Comparison of ENCODE assay signal across 33 cellular contexts in the genomic region with DNA sequence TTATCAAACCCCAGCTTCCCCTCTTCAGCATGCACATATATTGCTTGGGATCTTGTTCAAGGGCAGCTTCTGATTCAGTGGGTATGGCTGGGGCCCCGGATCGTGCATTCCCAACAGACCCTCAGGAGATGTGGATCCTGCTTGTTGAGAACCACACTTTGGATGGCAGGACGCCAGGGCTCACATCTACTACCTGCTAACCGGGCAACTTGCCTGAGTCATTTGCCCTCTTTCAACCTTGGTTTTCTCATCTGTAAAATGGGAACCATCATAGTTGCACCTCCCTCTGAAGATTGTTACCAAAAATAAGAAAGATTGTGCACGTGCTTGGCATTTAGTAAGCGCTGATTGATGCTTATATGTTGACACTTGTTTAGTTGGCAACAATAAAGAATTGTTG.
"Had no signal": no experiment of that assay in that cellular context is flagged by ENCODE, and none has a peak within 500 bp of the region (broad histone marks: within the 10 kb centered on the region; RNA-seq: fewer than 3 reads in every experiment).

No MANE protein-coding gene starts in this region.

- H3K27me3 ChIP-seq: ascending aorta, body of pancreas, brain microvascular endothelial cell, breast epithelium, cardiac muscle cell had no signal

- DNase-seq: activated effector memory CD4-positive, alpha-beta T cell treated with anti-CD3 and anti-CD28 coated beads, Interleukin-2, amount 50 U/mL, for 16 hours; activated effector memory CD4-positive, alpha-beta T cell treated with Interleukin-2 at 50 U/mL for 16 hours; activated gamma-delta T cell; activated gamma-delta T cell treated with Interleukin-2 at 50 U/mL for 16 hours; activated naive CD4-positive, alpha-beta T cell; activated naive CD4-positive, alpha-beta T cell treated with anti-CD3 and anti-CD28 coated beads for 36 hours; activated naive CD4-positive, alpha-beta T cell treated with anti-CD3 and anti-CD28 coated beads, Interleukin-2, amount 10 ng/mL, durations not matched to agents 7 days and 5 days; activated naive CD4-positive, alpha-beta T cell treated with anti-CD3 and anti-CD28 coated beads, Interleukin-2, amount 50 U/mL, for 16 hours; activated naive CD4-positive, alpha-beta T cell treated with Interleukin-2 at 50 U/mL for 16 hours; activated naive CD8-positive, alpha-beta T cell treated with anti-CD3 and anti-CD28 coated beads for 36 hours; activated naive CD8-positive, alpha-beta T cell treated with anti-CD3 and anti-CD28 coated beads, Interleukin-2, amount 10 ng/mL, durations not matched to agents 7 days and 5 days; activated naive CD8-positive, alpha-beta T cell treated with anti-CD3 and anti-CD28 coated beads, Interleukin-2, amount 50 U/mL, for 24 hours; activated T-cell treated with anti-CD3 and anti-CD28 coated beads, Interleukin-2, amount 50 U/mL, for 24 hours; activated T-cell treated with anti-CD3 and anti-CD28 coated beads, Interleukin-2, amount 50 U/mL, for 4 hours; activated T-cell treated with anti-CD3 and anti-CD28 coated beads, Interleukin-2, amount 50 U/mL, for 48 hours; activated T-cell treated with anti-CD3 and anti-CD28 coated beads, Interleukin-2, amount 50 U/mL, for 72 hours; adrenal gland; amniotic stem cell; amygdala; anterior cingulate cortex; aorta; body of pancreas; brain microvascular endothelial cell; caudate nucleus; central memory CD4-positive, alpha-beta T cell; cerebellar nuclear complex had no signal

- H3K9me3 ChIP-seq: adrenal gland, ascending aorta, body of pancreas, breast epithelium had no signal

- H3K36me3 ChIP-seq: adrenal gland, ascending aorta, brain microvascular endothelial cell, breast epithelium, cardiac muscle cell had no signal

- H3K27ac ChIP-seq: adrenal gland, ascending aorta, body of pancreas, brain microvascular endothelial cell, breast epithelium, cardiac muscle cell had no signal

- ATAC-seq: activated naive CD4-positive, alpha-beta T cell treated with anti-CD3 and anti-CD28 coated beads, Interleukin-2, amount 50 U/mL, for 72 hours; activated naive CD8-positive, alpha-beta T cell treated with anti-CD3 and anti-CD28 coated beads, Interleukin-2, amount 50 U/mL, for 24 hours; activated T-cell treated with anti-CD3 and anti-CD28 coated beads, Interleukin-2, amount 50 U/mL, for 4 hours; activated T-cell treated with anti-CD3 and anti-CD28 coated beads, Interleukin-2, amount 50 U/mL, for 72 hours; activated T-helper 17 cell treated with anti-CD3 and anti-CD28 coated beads, Interleukin-2, amount 50 U/mL, for 72 hours; body of pancreas had no signal

- H3K4me3 ChIP-seq: adrenal gland, ascending aorta, body of pancreas, breast epithelium, cardiac muscle cell had no signal

- FAIRE-seq: astrocyte, bronchial epithelial cell had no signal

- H3K4me1 ChIP-seq: adrenal gland, ascending aorta, body of pancreas, breast epithelium had no signal
